Comparison of ENCODE assay signal across 29 cellular contexts in genomic region chr2:12959935-12960334, GRCh38.
"Had no signal": no experiment of that assay in that cellular context is flagged by ENCODE, and none has a peak within 500 bp of the region (broad histone marks: within the 10 kb centered on the region; RNA-seq: fewer than 3 reads in every experiment).

No MANE protein-coding gene starts in this region.

- H3K4me1 ChIP-seq: stomach, suprapubic skin, testis, thyroid gland, tibial artery, upper lobe of right lung, uterus, vagina had no signal

- H3K4me1 Mint-ChIP-seq: stimulated activated effector memory CD8-positive, alpha-beta T cell treated with anti-CD3 and anti-CD28 coated beads, Interleukin-12 subunit alpha, Interleukin-12 subunit beta, amount 100 ng/mL, for 72 hours; stimulated activated memory B cell treated with anti-CD40 and anti-IgM and Interleukin-4, amounts not matched to agents 10 μg/mL and 1 μg/mL and 100 μg/mL, for 72 hours; stimulated activated naive B cell treated with anti-CD40 and anti-IgM and Interleukin-4, amounts not matched to agents 10 μg/mL and 1 μg/mL and 100 μg/mL, for 72 hours had no signal

- H3K9me3 Mint-ChIP-seq: stimulated activated naive CD8-positive, alpha-beta T cell treated with anti-CD3 and anti-CD28 coated beads, Interleukin-15, Interleukin-2, amounts not matched to agents 100 ng/mL and 50 ng/mL, for 24 hours had no signal

- DNase-seq: stimulated activated CD4-positive, alpha-beta T cell treated with anti-CD3 and anti-CD28 coated beads, Interleukin-2, amount 100 ng/mL, for 48 hours; stimulated activated CD4-positive, alpha-beta T cell treated with anti-CD3 and anti-CD28 coated beads, Interleukin-4, amount 100 ng/mL, for 1 hour; stimulated activated CD4-positive, alpha-beta T cell treated with anti-CD3 and anti-CD28 coated beads, Interleukin-4, amount 100 ng/mL, for 24 hours; stimulated activated CD4-positive, alpha-beta T cell treated with anti-CD3 and anti-CD28 coated beads, Interleukin-4, amount 100 ng/mL, for 4 hours; stimulated activated CD8-positive, alpha-beta memory T cell treated with anti-CD3 and anti-CD28 coated beads, Interleukin-4, amount 100 ng/mL, for 48 hours; stimulated activated naive B cell treated with anti-CD40 and anti-IgM and Interleukin-4, amounts not matched to agents 10 μg/mL and 1 μg/mL and 100 μg/mL, for 72 hours; stimulated activated naive CD4-positive, alpha-beta T cell; stimulated activated naive CD4-positive, alpha-beta T cell treated with Interleukin-2 at 50 U/mL for 16 hours; stimulated activated naive CD8-positive, alpha-beta T cell treated with anti-CD3 and anti-CD28 coated beads, Interleukin-15, amount 100 ng/mL, for 72 hours; stimulated activated naive CD8-positive, alpha-beta T cell treated with anti-CD3 and anti-CD28 coated beads, Interleukin-15, Interleukin-2, amounts not matched to agents 100 U/mL and 50 U/mL, for 24 hours; stomach; substantia nigra; testis; thyroid gland; tibial artery; transverse colon; trophoblast cell; upper lobe of left lung; upper lobe of right lung; uterus had no signal

- H3K36me3 ChIP-seq: stomach, suprapubic skin, thoracic aorta, thyroid gland, tibial artery, tibial nerve, transverse colon, upper lobe of left lung, upper lobe of right lung, uterus, vagina had no signal

- FAIRE-seq: urothelium cell line had no signal

- H3K36me3 Mint-ChIP-seq: stimulated activated effector memory CD8-positive, alpha-beta T cell treated with anti-CD3 and anti-CD28 coated beads, Interleukin-12 subunit alpha, Interleukin-12 subunit beta, amount 100 ng/mL, for 72 hours; type B pancreatic cell had no signal

- H3K4me3 ChIP-seq: stomach, suprapubic skin, testis, thoracic aorta, thyroid gland, tibial artery, tibial nerve, transverse colon, upper lobe of left lung, upper lobe of right lung, uterus, vagina had no signal

- H3K27ac ChIP-seq: stomach, suprapubic skin, testis, thoracic aorta, thyroid gland, tibial artery, tibial nerve, transverse colon, upper lobe of left lung, upper lobe of right lung, uterus, vagina had no signal

- H3K27me3 ChIP-seq: stomach, testis, thyroid gland, tibial artery, tibial nerve, transverse colon, upper lobe of left lung, upper lobe of right lung, uterus, vagina had no signal

- H3K4me3 Mint-ChIP-seq: stimulated activated effector memory CD8-positive, alpha-beta T cell treated with anti-CD3 and anti-CD28 coated beads, Interleukin-12 subunit alpha, Interleukin-12 subunit beta, amount 100 ng/mL, for 72 hours; stimulated activated memory B cell treated with anti-CD40 and anti-IgM and Interleukin-4, amounts not matched to agents 10 μg/mL and 1 μg/mL and 100 μg/mL, for 72 hours; stimulated activated naive B cell treated with anti-CD40 and anti-IgM and Interleukin-4, amounts not matched to agents 10 μg/mL and 1 μg/mL and 100 μg/mL, for 72 hours; stimulated activated naive CD8-positive, alpha-beta T cell treated with anti-CD3 and anti-CD28 coated beads, Interleukin-15, amount 100 ng/mL, for 72 hours; stimulated activated naive CD8-positive, alpha-beta T cell treated with anti-CD3 and anti-CD28 coated beads, Interleukin-15, Interleukin-2, amounts not matched to agents 100 ng/mL and 50 ng/mL, for 24 hours; type B pancreatic cell had no signal

- ATAC-seq: stimulated activated effector memory CD8-positive, alpha-beta T cell treated with anti-CD3 and anti-CD28 coated beads, Interleukin-12 subunit alpha, Interleukin-12 subunit beta, amount 100 ng/mL, for 72 hours; stimulated activated memory B cell treated with anti-CD40 and anti-IgM and Interleukin-4, amounts not matched to agents 10 μg/mL and 1 μg/mL and 100 μg/mL, for 72 hours; stimulated activated naive B cell treated with anti-CD40 and anti-IgM and Interleukin-4, amounts not matched to agents 10 μg/mL and 1 μg/mL and 100 μg/mL, for 72 hours; stimulated activated naive CD8-positive, alpha-beta T cell treated with anti-CD3 and anti-CD28 coated beads, Interleukin-15, amount 100 ng/mL, for 72 hours; stimulated activated naive CD8-positive, alpha-beta T cell treated with anti-CD3 and anti-CD28 coated beads, Interleukin-15, Interleukin-2, amounts not matched to agents 100 U/mL and 50 U/mL, for 24 hours; upper lobe of right lung had no signal

- H3K27ac Mint-ChIP-seq: stimulated activated effector memory CD8-positive, alpha-beta T cell treated with anti-CD3 and anti-CD28 coated beads, Interleukin-12 subunit alpha, Interleukin-12 subunit beta, amount 100 ng/mL, for 72 hours; stimulated activated memory B cell treated with anti-CD40 and anti-IgM and Interleukin-4, amounts not matched to agents 10 μg/mL and 1 μg/mL and 100 μg/mL, for 72 hours; stimulated activated naive B cell treated with anti-CD40 and anti-IgM and Interleukin-4, amounts not matched to agents 10 μg/mL and 1 μg/mL and 100 μg/mL, for 72 hours; stimulated activated naive CD8-positive, alpha-beta T cell treated with anti-CD3 and anti-CD28 coated beads, Interleukin-15, amount 100 ng/mL, for 72 hours; stimulated activated naive CD8-positive, alpha-beta T cell treated with anti-CD3 and anti-CD28 coated beads, Interleukin-15, Interleukin-2, amounts not matched to agents 100 ng/mL and 50 ng/mL, for 24 hours; type B pancreatic cell had no signal

- H3K27me3 Mint-ChIP-seq: type B pancreatic cell had no signal

- H3K9me3 ChIP-seq: stomach, suprapubic skin, testis, thoracic aorta, thyroid gland, tibial artery, tibial nerve, transverse colon, upper lobe of left lung, upper lobe of right lung, uterus, vagina had no signal
